Comparison of ENCODE assay signal across 20 cellular contexts in genomic region chr22:47615051-47615450, GRCh38.
"Had no signal": no experiment of that assay in that cellular context is flagged by ENCODE, and none has a peak within 500 bp of the region (broad histone marks: within the 10 kb centered on the region; RNA-seq: fewer than 3 reads in every experiment).

No MANE protein-coding gene starts in this region.

- ATAC-seq: gastroesophageal sphincter; left colon; left ventricle myocardium superior; naive thymus-derived CD8-positive, alpha-beta T cell; right cardiac atrium; stimulated activated memory B cell treated with anti-CD40 and anti-IgM and Interleukin-4, amounts not matched to agents 10 μg/mL and 1 μg/mL and 100 μg/mL, for 72 hours had no signal

- H3K4me3 ChIP-seq: esophagus muscularis mucosa, gastroesophageal sphincter, ovary, testis, transverse colon had no signal

- H3K4me3 Mint-ChIP-seq: central memory CD8-positive, alpha-beta T cell; naive thymus-derived CD8-positive, alpha-beta T cell; stimulated activated memory B cell treated with anti-CD40 and anti-IgM and Interleukin-4, amounts not matched to agents 10 μg/mL and 1 μg/mL and 100 μg/mL, for 72 hours; stimulated activated naive CD8-positive, alpha-beta T cell treated with anti-CD3 and anti-CD28 coated beads, Interleukin-15, Interleukin-2, amounts not matched to agents 100 ng/mL and 50 ng/mL, for 24 hours had no signal

- H3K9me3 Mint-ChIP-seq: central memory CD8-positive, alpha-beta T cell; stimulated activated naive CD8-positive, alpha-beta T cell treated with anti-CD3 and anti-CD28 coated beads, Interleukin-15, Interleukin-2, amounts not matched to agents 100 ng/mL and 50 ng/mL, for 24 hours had no signal

- DNase-seq: effector memory CD4-positive, alpha-beta T cell; glutamatergic neuron; left colon; left ventricle myocardium superior; mesendoderm; naive thymus-derived CD8-positive, alpha-beta T cell; right cardiac atrium; stimulated activated CD4-positive, alpha-beta T cell treated with anti-CD3 and anti-CD28 coated beads, Interleukin-15, amount 100 ng/mL, for 24 hours; stimulated activated CD4-positive, alpha-beta T cell treated with anti-CD3 and anti-CD28 coated beads, Interleukin-1b, Interleukin-23, amount 100 ng/mL, for 48 hours; stimulated activated CD4-positive, alpha-beta T cell treated with anti-CD3 and anti-CD28 coated beads, Interleukin-4, amount 100 ng/mL, for 24 hours; testis; transverse colon had no signal

- H3K27ac Mint-ChIP-seq: naive thymus-derived CD8-positive, alpha-beta T cell; progenitor cell of endocrine pancreas; stimulated activated memory B cell treated with anti-CD40 and anti-IgM and Interleukin-4, amounts not matched to agents 10 μg/mL and 1 μg/mL and 100 μg/mL, for 72 hours; stimulated activated naive CD8-positive, alpha-beta T cell treated with anti-CD3 and anti-CD28 coated beads, Interleukin-15, Interleukin-2, amounts not matched to agents 100 ng/mL and 50 ng/mL, for 24 hours had no signal

- H3K4me1 Mint-ChIP-seq: central memory CD8-positive, alpha-beta T cell; naive thymus-derived CD8-positive, alpha-beta T cell; stimulated activated memory B cell treated with anti-CD40 and anti-IgM and Interleukin-4, amounts not matched to agents 10 μg/mL and 1 μg/mL and 100 μg/mL, for 72 hours had no signal

- H3K27me3 Mint-ChIP-seq: stimulated activated memory B cell treated with anti-CD40 and anti-IgM and Interleukin-4, amounts not matched to agents 10 μg/mL and 1 μg/mL and 100 μg/mL, for 72 hours; stimulated activated naive CD8-positive, alpha-beta T cell treated with anti-CD3 and anti-CD28 coated beads, Interleukin-15, Interleukin-2, amounts not matched to agents 100 ng/mL and 50 ng/mL, for 24 hours had no signal

- H3K9me3 ChIP-seq: ovary, testis, transverse colon had no signal

- H3K27me3 ChIP-seq: ovary, testis, transverse colon had no signal

- H3K36me3 ChIP-seq: esophagus muscularis mucosa, gastroesophageal sphincter, ovary, transverse colon had no signal

- H3K4me1 ChIP-seq: esophagus muscularis mucosa, gastroesophageal sphincter, testis, transverse colon had no signal

- H3K27ac ChIP-seq: epithelial cell of prostate, esophagus muscularis mucosa, gastroesophageal sphincter, ovary, testis, transverse colon had no signal

- H3K36me3 Mint-ChIP-seq: naive thymus-derived CD8-positive, alpha-beta T cell; stimulated activated memory B cell treated with anti-CD40 and anti-IgM and Interleukin-4, amounts not matched to agents 10 μg/mL and 1 μg/mL and 100 μg/mL, for 72 hours had no signal
